Comparison of ENCODE assay signal across 11 cellular contexts in the genomic region with DNA sequence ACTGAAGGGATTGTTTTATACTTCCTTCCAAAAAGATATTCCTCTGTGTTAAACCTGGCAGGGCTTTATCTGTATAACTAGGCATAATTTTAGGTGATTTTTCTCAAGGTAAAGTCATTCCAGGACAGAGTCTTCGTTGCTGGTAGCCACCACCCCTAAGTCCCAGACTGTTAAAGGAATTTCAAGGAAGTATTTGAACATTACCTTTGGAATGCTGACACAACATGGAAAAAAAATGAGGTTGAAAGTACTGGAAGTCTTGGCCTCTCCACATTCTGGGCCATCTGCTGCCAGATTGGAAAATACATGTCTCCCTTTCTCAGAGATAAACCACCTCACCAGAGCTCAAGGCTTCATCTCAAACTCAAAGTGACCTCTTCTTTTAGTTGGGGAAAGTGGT. TPM values are rescaled to one million over a fixed set of nuclear protein-coding genes. Genes with fewer than 3 reads are reported as not detected.
"Had no signal": no experiment of that assay in that cellular context is flagged by ENCODE, and none has a peak within 500 bp of the region (broad histone marks: within the 10 kb centered on the region; RNA-seq: fewer than 3 reads in every experiment).

No MANE protein-coding gene starts in this region.

- H3K4me1 ChIP-seq: esophagus muscularis mucosa, stomach had no signal

- H3K4me3 ChIP-seq: esophagus muscularis mucosa, lung, ovary, stomach, thoracic aorta had no signal

- DNase-seq: activated effector memory CD4-positive, alpha-beta T cell treated with Interleukin-2 at 50 U/mL for 16 hours; amygdala; foreskin keratinocyte; ovary; stimulated activated CD4-positive, alpha-beta T cell treated with anti-CD3 and anti-CD28 coated beads, Interleukin-4, amount 100 ng/mL, for 4 hours; stomach had no signal

- H3K27ac ChIP-seq: esophagus muscularis mucosa, foreskin keratinocyte, ovary, stomach, thoracic aorta had no signal

- H3K36me3 ChIP-seq: esophagus muscularis mucosa, ovary, stomach, thoracic aorta had no signal

- H3K27me3 ChIP-seq: esophagus muscularis mucosa, ovary, stomach had no signal

- H3K9me3 ChIP-seq: esophagus muscularis mucosa, ovary, thoracic aorta had no signal

RNA-seq across cellular contexts. Expression of gene ETV7, which starts 27.0 kb away (rescaled TPM):
- total RNA-seq: cerebellum, skeletal muscle tissue had no signal

RNA-seq across cellular contexts. Expression of gene PXT1, which starts 28.2 kb away (rescaled TPM):
- total RNA-seq: cerebellum, esophagus muscularis mucosa, foreskin keratinocyte, ovary, skeletal muscle tissue, stomach, thoracic aorta had no signal
- polyA plus RNA-seq: foreskin keratinocyte, ovary, stomach had no signal
